ENCODE assay signal across 15 cellular contexts in genomic region chrX:139816204-139816603, GRCh38.
"Had no signal": no experiment of that assay in that cellular context is flagged by ENCODE, and none has a peak within 500 bp of the region (broad histone marks: within the 10 kb centered on the region; RNA-seq: fewer than 3 reads in every experiment).

No MANE protein-coding gene starts in this region.

- H3K9me3 Mint-ChIP-seq: activated T-cell treated with anti-CD3 and anti-CD28 coated beads, Interleukin-2, amount 50 U/mL, for 24 hours; T-helper 1 cell treated with Interleukin-12 subunit alpha and Interleukin-12 subunit beta and Interleukin-4 antibody, amounts not matched to agents 30 μg/mL and 1 μg/mL, for 36 hours had no signal

- ATAC-seq: esophagus mucosa; left colon; stimulated activated naive CD8-positive, alpha-beta T cell treated with anti-CD3 and anti-CD28 coated beads, Interleukin-15, Interleukin-2, amounts not matched to agents 100 U/mL and 50 U/mL, for 24 hours had no signal

- H3K36me3 ChIP-seq: right atrium auricular region, suprapubic skin had no signal

- DNase-seq: activated CD4-positive, CD25-positive, alpha-beta regulatory T cell; activated T-cell treated with anti-CD3 and anti-CD28 coated beads, Interleukin-2, amount 50 U/mL, for 24 hours; dorsolateral prefrontal cortex; left colon; midbrain; posterior cingulate gyrus; stimulated activated CD4-positive, alpha-beta T cell treated with anti-CD3 and anti-CD28 coated beads, Interleukin-4, amount 100 ng/mL, for 4 hours; stimulated activated CD8-positive, alpha-beta memory T cell treated with anti-CD3 and anti-CD28 coated beads, Interleukin-4, amount 100 ng/mL, for 48 hours; stimulated activated naive CD8-positive, alpha-beta T cell treated with anti-CD3 and anti-CD28 coated beads, Interleukin-15, Interleukin-2, amounts not matched to agents 100 U/mL and 50 U/mL, for 24 hours; trophoblast cell had no signal

- H3K4me3 ChIP-seq: dorsolateral prefrontal cortex, right atrium auricular region, smooth muscle cell, suprapubic skin had no signal

- H3K4me1 ChIP-seq: right atrium auricular region, suprapubic skin had no signal

- H3K27ac ChIP-seq: dorsolateral prefrontal cortex, right atrium auricular region, suprapubic skin had no signal

- H3K9me3 ChIP-seq: right atrium auricular region, suprapubic skin had no signal

- H3K4me3 Mint-ChIP-seq: activated T-cell treated with anti-CD3 and anti-CD28 coated beads, Interleukin-2, amount 50 U/mL, for 24 hours; T-helper 1 cell treated with Interleukin-12 subunit alpha and Interleukin-12 subunit beta and Interleukin-4 antibody, amounts not matched to agents 30 μg/mL and 1 μg/mL, for 36 hours had no signal

- H3K4me2 ChIP-seq: smooth muscle cell had no signal

- H3K27ac Mint-ChIP-seq: activated T-cell treated with anti-CD3 and anti-CD28 coated beads, Interleukin-2, amount 50 U/mL, for 24 hours; T-helper 1 cell treated with Interleukin-12 subunit alpha and Interleukin-12 subunit beta and Interleukin-4 antibody, amounts not matched to agents 30 μg/mL and 1 μg/mL, for 36 hours had no signal

- H3K27me3 ChIP-seq: right atrium auricular region, suprapubic skin had no signal
